Comparison of ENCODE assay signal across 1 cellular context in genomic region chr16:54430491-54431030, GRCh38.
TF ChIP-seq lines count a peak whose summit lies in the region.

No MANE protein-coding gene starts in this region.

TF ChIP-seq in HepG2, 621 proteins besides CTCF, POLR2A, EP300 and RAD21 (continued from another document and continues in another):
- no peak for TF ChIP-seq ZNF318 (CRISPR knock-in tag; IDR thresholded peaks at IDR 0.05)
- no peak for TF ChIP-seq ZBTB39 (CRISPR knock-in tag; IDR thresholded peaks at IDR 0.05)
- no peak for TF ChIP-seq ZNF878 (CRISPR knock-in tag; IDR thresholded peaks at IDR 0.05)
- peak; percentile 65; the same call in 1 of the 2 replicates for TF ChIP-seq ARID3A (IDR thresholded peaks at IDR 0.05; ENCODE audit: low read depth, low read length)
- TF ChIP-seq SUZ12 (IDR thresholded peaks at IDR 0.05; ENCODE audit: low read depth, low read length) = no peak
- TF ChIP-seq ESRRA (CRISPR knock-in tag; IDR thresholded peaks at IDR 0.05; ENCODE audit: low read depth) = 0 out of 2 replicates have a peak, but pooled peaks have one; percentile 36
- peak; percentile 69; the same call in 1 of the 2 replicates for TF ChIP-seq GATAD2A (CRISPR knock-in tag; IDR thresholded peaks at IDR 0.05)
- TF ChIP-seq ZNF710 (CRISPR knock-in tag; IDR thresholded peaks at IDR 0.05; ENCODE audit: borderline replicate concordance) = 0 out of 2 replicates have a peak, but pooled peaks have one; percentile 39
- TF ChIP-seq ATM (IDR thresholded peaks at IDR 0.05; ENCODE audit: borderline replicate concordance) = no peak
- 0 out of 2 replicates have a peak, but pooled peaks have one; percentile 44 for TF ChIP-seq MEF2D (CRISPR knock-in tag; IDR thresholded peaks at IDR 0.05)
- TF ChIP-seq HNRNPL (IDR thresholded peaks at IDR 0.05; ENCODE audit: low read depth, low read length) = 0 out of 2 replicates have a peak, but pooled peaks have one; percentile 34
- no peak for TF ChIP-seq MYNN (CRISPR knock-in tag; IDR thresholded peaks at IDR 0.05; ENCODE audit: low read depth)
- TF ChIP-seq PREB (CRISPR knock-in tag; IDR thresholded peaks at IDR 0.05) = no peak
- TF ChIP-seq PHF20 (CRISPR knock-in tag; IDR thresholded peaks at IDR 0.05) = no peak
- TF ChIP-seq HMG20B (CRISPR knock-in tag; conservative IDR thresholded peaks at IDR 0.05) = peak; percentile 88
- TF ChIP-seq ELF3 (CRISPR knock-in tag; IDR thresholded peaks at IDR 0.05) = peak; percentile 52; the same call in 1 of the 2 replicates
- TF ChIP-seq MAF1 (CRISPR knock-in tag; IDR thresholded peaks at IDR 0.05; ENCODE audit: borderline replicate concordance) = no peak
- TF ChIP-seq ZNF790 (CRISPR knock-in tag; IDR thresholded peaks at IDR 0.05; ENCODE audit: borderline replicate concordance) = no peak
- TF ChIP-seq ZNF558 (CRISPR knock-in tag; IDR thresholded peaks at IDR 0.05; ENCODE audit: borderline replicate concordance) = no peak
- no peak for TF ChIP-seq KDM4B (CRISPR knock-in tag; IDR thresholded peaks at IDR 0.05)
- TF ChIP-seq XBP1 (CRISPR knock-in tag; IDR thresholded peaks at IDR 0.05) = no peak
- TF ChIP-seq ELF4 (CRISPR knock-in tag; IDR thresholded peaks at IDR 0.05; ENCODE audit: borderline replicate concordance) = no peak
- TF ChIP-seq ZBTB8A (CRISPR knock-in tag; IDR thresholded peaks at IDR 0.05; ENCODE audit: borderline replicate concordance, low read depth) = no peak
- no peak for TF ChIP-seq CHD2 (IDR thresholded peaks at IDR 0.05; ENCODE audit: low read depth, low read length)
- TF ChIP-seq SOX6 (IDR thresholded peaks at IDR 0.05) = no peak
- TF ChIP-seq SOX6 (CRISPR knock-in tag; IDR thresholded peaks at IDR 0.05) = peak; percentile 85
- TF ChIP-seq, protein P1, sequence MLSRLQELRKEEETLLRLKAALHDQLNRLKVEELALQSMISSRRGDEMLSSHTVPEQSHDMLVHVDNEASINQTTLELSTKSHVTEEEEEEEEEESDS (CRISPR knock-in tag; IDR thresholded peaks at IDR 0.05; ENCODE audit: borderline replicate concordance) = no peak
- no peak for TF ChIP-seq ZFX (CRISPR knock-in tag; IDR thresholded peaks at IDR 0.05; ENCODE audit: low read depth)
- TF ChIP-seq, protein P2, sequence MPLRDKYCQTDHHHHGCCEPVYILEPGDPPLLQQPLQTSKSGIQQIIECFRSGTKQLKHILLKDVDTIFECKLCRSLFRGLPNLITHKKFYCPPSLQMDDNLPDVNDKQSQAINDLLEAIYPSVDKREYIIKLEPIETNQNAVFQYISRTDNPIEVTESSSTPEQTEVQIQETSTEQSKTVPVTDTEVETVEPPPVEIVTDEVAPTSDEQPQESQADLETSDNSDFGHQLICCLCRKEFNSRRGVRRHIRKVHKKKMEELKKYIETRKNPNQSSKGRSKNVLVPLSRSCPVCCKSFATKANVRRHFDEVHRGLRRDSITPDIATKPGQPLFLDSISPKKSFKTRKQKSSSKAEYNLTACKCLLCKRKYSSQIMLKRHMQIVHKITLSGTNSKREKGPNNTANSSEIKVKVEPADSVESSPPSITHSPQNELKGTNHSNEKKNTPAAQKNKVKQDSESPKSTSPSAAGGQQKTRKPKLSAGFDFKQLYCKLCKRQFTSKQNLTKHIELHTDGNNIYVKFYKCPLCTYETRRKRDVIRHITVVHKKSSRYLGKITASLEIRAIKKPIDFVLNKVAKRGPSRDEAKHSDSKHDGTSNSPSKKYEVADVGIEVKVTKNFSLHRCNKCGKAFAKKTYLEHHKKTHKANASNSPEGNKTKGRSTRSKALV (CRISPR knock-in tag; IDR thresholded peaks at IDR 0.05) = peak; percentile 54; the same call in 1 of the 2 replicates
- TF ChIP-seq ZNF296 (CRISPR knock-in tag; conservative IDR thresholded peaks at IDR 0.05) = no peak
- TF ChIP-seq ZNF713 (CRISPR knock-in tag; IDR thresholded peaks at IDR 0.05) = no peak
- no peak for TF ChIP-seq DRAP1 (CRISPR knock-in tag; IDR thresholded peaks at IDR 0.05)
- no peak for TF ChIP-seq TCF12 (IDR thresholded peaks at IDR 0.05)
- TF ChIP-seq TCF12 (CRISPR knock-in tag; IDR thresholded peaks at IDR 0.05) = no peak
- no peak for TF ChIP-seq ZNF441 (CRISPR knock-in tag; IDR thresholded peaks at IDR 0.05; ENCODE audit: borderline replicate concordance)
- TF ChIP-seq FOXC1 (CRISPR knock-in tag; IDR thresholded peaks at IDR 0.05; ENCODE audit: borderline replicate concordance) = no peak
- TF ChIP-seq TSC22D2 (CRISPR knock-in tag; IDR thresholded peaks at IDR 0.05; ENCODE audit: borderline replicate concordance) = no peak
- no peak for TF ChIP-seq ZBTB4 (CRISPR knock-in tag; IDR thresholded peaks at IDR 0.05; ENCODE audit: borderline replicate concordance)
- no peak for TF ChIP-seq SPEN (CRISPR knock-in tag; IDR thresholded peaks at IDR 0.05; ENCODE audit: low read depth)
